Comparison of ENCODE assay signal across 8 cellular contexts in the genomic region with DNA sequence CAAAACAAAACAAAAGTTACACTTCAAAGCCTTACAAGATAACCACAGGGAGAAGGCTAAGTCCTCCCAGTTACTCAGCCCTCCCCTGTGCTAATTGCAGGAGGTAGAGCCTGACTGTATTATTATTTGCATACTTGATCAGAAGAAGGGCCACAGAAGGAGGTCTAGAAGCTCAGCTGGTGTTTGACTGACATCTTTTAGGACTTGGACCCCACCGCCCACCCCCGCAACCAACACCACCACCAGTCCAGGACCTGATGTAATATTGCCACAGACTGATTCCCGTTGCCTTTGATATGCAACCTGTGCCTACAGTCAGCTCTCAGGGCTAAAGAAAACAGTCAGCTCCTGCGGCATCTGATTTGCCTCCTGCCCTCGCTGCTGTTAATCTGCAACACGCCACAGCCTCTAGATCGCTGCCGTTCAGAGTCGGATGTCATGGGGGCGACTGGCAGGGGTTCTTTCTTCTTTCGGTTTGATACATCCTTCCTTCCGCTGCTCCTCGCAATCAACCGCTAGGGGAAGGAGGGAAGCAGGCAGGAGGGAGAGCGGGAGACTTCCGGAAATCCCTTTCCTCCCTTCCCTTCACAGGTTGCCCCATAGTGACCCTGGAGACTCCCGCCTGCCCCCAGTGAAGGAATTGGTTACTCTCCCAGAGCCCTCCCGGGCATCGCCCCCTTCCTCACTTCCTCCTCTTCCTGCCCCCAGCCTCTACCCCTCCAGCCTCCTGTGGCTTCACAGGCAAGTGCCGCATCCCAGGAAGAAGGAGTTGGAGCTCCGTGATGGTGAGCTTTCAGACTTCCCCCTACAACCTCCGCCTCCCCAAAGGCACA.
DNase-seq lines count a peak whose midpoint lies in the region; ATAC-seq and TF ChIP-seq lines count a peak whose summit lies in the region.

No MANE protein-coding gene starts in this region.

- no peaks in the 10 kb centered on the region for H3K9me3 ChIP-seq in sigmoid colon

- TF ChIP-seq EP300 in sigmoid colon (IDR thresholded peaks at IDR 0.05) = no peak

- peaks cover 0 to 9% (median 0%) of the 10 kb centered on the region in 3 donors for H3K27me3 ChIP-seq in sigmoid colon

- peak; percentile 70 for TF ChIP-seq CTCF in astrocyte of the cerebellum (IDR thresholded peaks at IDR 0.05; ENCODE audit: low read depth, low read length, missing control alignments)
- peak in 3 of 4 experiments; percentile 25 to 28 (median 25) for TF ChIP-seq CTCF in sigmoid colon (IDR thresholded peaks at IDR 0.05)

- TF ChIP-seq POLR2A in sigmoid colon (IDR thresholded peaks at IDR 0.05) = no peak

- peak overlapping the region; percentile 48 for H3K4me3 ChIP-seq in astrocyte of the cerebellum (ENCODE audit: low read depth, low read length)
- peak overlapping the region; percentile 10 for H3K4me3 ChIP-seq in iPS-11a (ENCODE audit: low read depth, low read length)
- peak overlapping the region in 3 of 4 donors; percentile 38 to 47 (median 47) for H3K4me3 ChIP-seq in sigmoid colon

- in situ Hi-C loops in astrocyte of the cerebellum (cut with HindIII; ENCODE audit: low sequenced_read_pairs) = loop anchor here (25.0 kb wide), 1 partner anchor 507 kb away; no protein-coding TSS in a partner anchor

- 4 to 8% methylated on average over 21 to 22 of the region's 22 CpGs for WGBS in sigmoid colon, 2 donors

- intact Hi-C loops in sigmoid colon (cut with DNase I) = no loop called here

- DNase-seq in AG08396 (ENCODE audit: low spot score) (peak; percentile 71), NCI-H526 (lab: John Stamatoyannopoulos, UW) (peak; percentile 63 to 81), astrocyte of the cerebellum (ENCODE audit: low read depth) (peak; percentile 35), sigmoid colon (no peak)
- DNase-seq in activated CD4-positive, CD25-positive, alpha-beta regulatory T cell treated with anti-CD3 and anti-CD28 coated beads, Interleukin-2, amount 50 U/mL, for 72 hours = no peak

- ATAC-seq in GM18517 (IDR thresholded peaks at IDR 0.05; ENCODE audit: unreplicated experiment) (peak; percentile 85), HG02938 (IDR thresholded peaks at IDR 0.05; ENCODE audit: unreplicated experiment) (peak; percentile 75)

- peaks cover 0 to 11% (median 7%) of the 10 kb centered on the region in 4 donors for H3K4me1 ChIP-seq in sigmoid colon

- H3K36me3 ChIP-seq in sigmoid colon = no peaks in the 10 kb centered on the region

- no peak overlapping the region for H3K27ac ChIP-seq in sigmoid colon

Comparison
In these comparisons a context has a peak if more than half of its experiments do, and no peak if none do; other contexts are left out.
1. DNase-seq: peak in AG08396 (single experiment), NCI-H526 (2 of 2) and astrocyte of the cerebellum (single experiment); none in sigmoid colon (single experiment) and activated CD4-positive, CD25-positive, alpha-beta regulatory T cell treated with anti-CD3 and anti-CD28 coated beads, Interleukin-2, amount 50 U/mL, for 72 hours (single experiment).
2. Peak in every context shown above with its lines, with median percentiles within 50 percentile points of each other: H3K4me3 ChIP-seq.